ENCODE assay signal across 8 cellular contexts in genomic region chr2:96265349-96265839, GRCh38. TPM values are rescaled to one million over a fixed set of nuclear protein-coding genes. Genes with fewer than 3 reads are reported as not detected.
DNase-seq lines count a peak whose midpoint lies in the region; ATAC-seq and TF ChIP-seq lines count a peak whose summit lies in the region.

No MANE protein-coding gene starts in this region.

- no peak overlapping the region for H3K27ac ChIP-seq in iPS-20b (ENCODE audit: low read length)

- H3K27ac Mint-ChIP-seq in brain = peak overlapping the region in 3 of 5 experiments; percentile 70 to 96 (median 95)

- H3K4me1 Mint-ChIP-seq in brain = peaks cover 43% of the 10 kb centered on the region

- H3K9ac ChIP-seq in iPS-20b (ENCODE audit: low read depth, low read length) = peak overlapping the region; percentile 82; the same call in 1 of the 2 replicates

- no peaks in the 10 kb centered on the region for H3K9me3 Mint-ChIP-seq in brain

- H3K27me3 ChIP-seq in iPS-20b (ENCODE audit: insufficient read depth, low read length) = no peaks in the 10 kb centered on the region

- TF ChIP-seq CTCF in brain (conservative IDR thresholded peaks at IDR 0.05) = no peak

- no peaks in the 10 kb centered on the region for H3K9me3 ChIP-seq in iPS-20b (ENCODE audit: insufficient read depth, low read depth, low read length)

- H3K4me3 ChIP-seq in iPS-20b (ENCODE audit: low read length) = peak overlapping the region; percentile 96

- peaks cover 41% of the 10 kb centered on the region for H3K36me3 Mint-ChIP-seq in brain

- peaks cover 25% of the 10 kb centered on the region for H3K36me3 ChIP-seq in iPS-20b (ENCODE audit: insufficient read depth, low read depth, low read length)

- ATAC-seq in HG02884 (IDR thresholded peaks at IDR 0.05; ENCODE audit: unreplicated experiment) = peak; percentile 10

- H3K4me1 ChIP-seq in iPS-20b (ENCODE audit: insufficient read depth, low read length) = peaks cover 16% of the 10 kb centered on the region

- peak overlapping the region; percentile 98 to 100 (median 99) for H3K4me3 Mint-ChIP-seq in brain

- DNase-seq in DMS79 treated with DMSO at 0.1 percent for 48 hours (lab: John Stamatoyannopoulos, UW) (peak; percentile 62), DMS79 (lab: John Stamatoyannopoulos, UW) (no peak), RPMI8226 (peak; percentile 24), COLO829 (ENCODE audit: low spot score) (no peak)
- peak; percentile 43 for DNase-seq in stimulated activated CD4-positive, alpha-beta T cell treated with anti-CD3 and anti-CD28 coated beads, Interleukin-4, amount 100 ng/mL, for 24 hours

- peaks cover 3% of the 10 kb centered on the region for H3K27me3 Mint-ChIP-seq in brain

RNA-seq across cellular contexts. Expression of gene TMEM127, which starts 0.4 kb away (rescaled TPM):
- 52.5 TPM for polyA plus RNA-seq in brain (ENCODE audit: insufficient read depth, low read depth, low replicate concordance)

RNA-seq across cellular contexts. Expression of gene CIAO1, which starts 0.6 kb away (rescaled TPM):
- polyA plus RNA-seq in brain (ENCODE audit: insufficient read depth, low read depth, low replicate concordance) = 58.6 TPM

RNA-seq across cellular contexts. Expression of gene SNRNP200, which starts 40.0 kb away (rescaled TPM):
- 195 TPM for polyA plus RNA-seq in brain (ENCODE audit: insufficient read depth, low read depth, low replicate concordance)

RNA-seq across cellular contexts. Expression of gene STARD7, which starts 56.8 kb away (rescaled TPM):
- 83.6 TPM for polyA plus RNA-seq in brain (ENCODE audit: insufficient read depth, low read depth, low replicate concordance)

RNA-seq across cellular contexts. Expression of gene ITPRIPL1, which starts 59.7 kb away (rescaled TPM):
- 5.4 TPM for polyA plus RNA-seq in brain (ENCODE audit: insufficient read depth, low read depth, low replicate concordance)

Comparison
In these comparisons a context has a peak if more than half of its experiments do, and no peak if none do; other contexts are left out.
1. DNase-seq: peak in DMS79 treated with DMSO at 0.1 percent for 48 hours (single experiment), RPMI8226 (single experiment) and stimulated activated CD4-positive, alpha-beta T cell treated with anti-CD3 and anti-CD28 coated beads, Interleukin-4, amount 100 ng/mL, for 24 hours (single experiment); none in DMS79 (single experiment) and COLO829 (single experiment).